Comparison of ENCODE assay signal across 8 cellular contexts in the genomic region with DNA sequence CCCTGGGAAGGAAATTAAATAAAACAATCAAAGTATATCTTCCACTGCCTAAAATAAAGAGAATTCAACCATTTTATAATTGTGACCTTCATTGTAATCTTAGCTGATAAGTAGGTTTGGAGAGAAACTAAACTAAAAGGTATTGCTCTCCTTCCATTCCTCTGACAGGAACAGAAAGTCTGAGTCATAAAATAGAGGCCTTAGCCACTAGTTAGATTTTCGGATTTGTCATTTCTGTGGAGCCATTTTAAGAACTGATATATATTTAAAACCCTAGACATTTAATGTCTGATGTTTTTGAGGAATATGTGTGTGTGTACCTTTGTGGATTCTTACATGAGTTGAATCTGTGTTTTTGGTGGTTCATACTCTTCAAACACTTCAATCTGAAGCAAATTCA. TPM values are rescaled to one million over a fixed set of nuclear protein-coding genes. Genes with fewer than 3 reads are reported as not detected.
DNase-seq lines count a peak whose midpoint lies in the region; ATAC-seq and TF ChIP-seq lines count a peak whose summit lies in the region.

No MANE protein-coding gene starts in this region.

- no TSS peak for BruUV-seq in HCT116 (replicated peaks; lab: Mats Ljungman, UMichigan)

- DNase-seq in HCT116 (ENCODE audit: low read depth, low spot score) = no peak
- peak; percentile 9 to 41 for DNase-seq in lung microvascular endothelial cell (ENCODE audit: low read depth in 2 of 2)
- DNase-seq in prostate gland (ENCODE audit: low spot score) = no peak
- DNase-seq in aorta = no peak
- no peak for DNase-seq in stimulated activated naive CD4-positive, alpha-beta T cell treated with Interleukin-2 at 50 U/mL for 16 hours (lab: John Stamatoyannopoulos, UW)
- no peak for DNase-seq in activated CD4-positive, alpha-beta T cell treated with anti-CD3 and anti-CD28 coated beads, Interleukin-2, amount 50 U/mL, for 48 hours

- H3K36me3 ChIP-seq in HCT116 (ENCODE audit: control insufficient read depth in 1 of 2, insufficient read depth in 2 of 2, low read length in 2 of 2) = no peaks in the 10 kb centered on the region
- no peaks in the 10 kb centered on the region for H3K36me3 ChIP-seq in OCI-LY3 (replicated peaks; ENCODE audit: low read depth, low read length)
- no peaks in the 10 kb centered on the region for H3K36me3 ChIP-seq in prostate gland
- no peaks in the 10 kb centered on the region for H3K36me3 ChIP-seq in aorta (ENCODE audit: control insufficient read depth in 1 of 2, insufficient read depth in 2 of 2, low read length in 1 of 2)

- no peaks in the 10 kb centered on the region for H4K20me1 ChIP-seq in HCT116 (ENCODE audit: insufficient read depth)
- no peaks in the 10 kb centered on the region for H4K20me1 ChIP-seq in OCI-LY3 (ENCODE audit: insufficient read depth, low read length)

- peak overlapping the region; percentile 94 for H2AFZ ChIP-seq in HCT116 (ENCODE audit: low read depth, low read length, poor library complexity, severe bottlenecking)
- peak overlapping the region; percentile 57 for H2AFZ ChIP-seq in OCI-LY3 (ENCODE audit: low read depth, low read length)

- H3K4me3 ChIP-seq in HCT116 (replicated peaks in 1 of 2; ENCODE audit: low read depth in 1 of 2, low read length in 2 of 2) = no peak overlapping the region
- peak overlapping the region; percentile 14; the same call in 1 of the 2 replicates for H3K4me3 ChIP-seq in OCI-LY3 (ENCODE audit: low read length)
- no peak overlapping the region for H3K4me3 ChIP-seq in prostate gland
- H3K4me3 ChIP-seq in aorta (ENCODE audit: low read length in 2 of 2) = no peak overlapping the region

- POLR2A ChIA-PET in HCT116 (lab: Charles Lee) = interaction anchor here (0.7 to 1.2 kb wide), 2 partner anchors 81 to 144 kb away, joined by 4 read pairs; a partner anchor contains a TSS

- WGBS in prostate gland = 35% methylated on average over 1 of the region's 1 CpG
- WGBS in aorta, 2 donors = 24 to 26% methylated on average over 1 of the region's 1 CpG

- CTCF ChIA-PET in HCT116 (lab: Charles Lee) = no interaction called here

- TF ChIP-seq POLR2A in HCT116 (IDR thresholded peaks at IDR 0.05; ENCODE audit: borderline replicate concordance, extremely low read depth, insufficient read depth, insufficient read length) (no peak), prostate gland (IDR thresholded peaks at IDR 0.05) (no peak)

- H3K79me2 ChIP-seq in HCT116 (ENCODE audit: insufficient read depth, low read length) (no peaks in the 10 kb centered on the region), OCI-LY3 (ENCODE audit: low read length) (no peaks in the 10 kb centered on the region)

- peak; percentile 91 for ATAC-seq in GM18519 (IDR thresholded peaks at IDR 0.05; ENCODE audit: low FRiP score, unreplicated experiment)
- ATAC-seq in HCT116 = no peak
- no peak for ATAC-seq in aorta (ENCODE audit: low FRiP score)

- H3K27me3 ChIP-seq in HCT116 (ENCODE audit: insufficient read depth, low read length) = no peaks in the 10 kb centered on the region
- no peaks in the 10 kb centered on the region for H3K27me3 ChIP-seq in OCI-LY3 (ENCODE audit: low read depth, low read length)
- H3K27me3 ChIP-seq in prostate gland (replicated peaks; ENCODE audit: insufficient read depth) = no peaks in the 10 kb centered on the region
- H3K27me3 ChIP-seq in aorta (ENCODE audit: control insufficient read depth in 1 of 2, insufficient read depth in 2 of 2, low read length in 1 of 2) = no peaks in the 10 kb centered on the region

- no peak for TF ChIP-seq RAD21 in HCT116 (IDR thresholded peaks at IDR 0.05; ENCODE audit: low read depth)

- RAD21 ChIA-PET in HCT116 (lab: Charles Lee; ENCODE audit: low non-redundant PET in 1 of 2, low total read pairs in 2 of 2, uncharacterized antibody in 2 of 2, unreplicated experiment in 2 of 2) = no interaction called here

- H3K9ac ChIP-seq in HCT116 (ENCODE audit: low read length) (no peak overlapping the region), OCI-LY3 (ENCODE audit: low read length) (peak overlapping the region; percentile 28)

- peaks cover 0 to 13% of the 10 kb centered on the region in 2 experiments; a peak in 2 of 4 replicates for H3K4me1 ChIP-seq in HCT116 (ENCODE audit: control insufficient read depth in 1 of 2, insufficient read depth in 2 of 2, low read length in 2 of 2)
- H3K4me1 ChIP-seq in OCI-LY3 (ENCODE audit: low read length) = peaks cover 29% of the 10 kb centered on the region
- no peaks in the 10 kb centered on the region for H3K4me1 ChIP-seq in prostate gland (replicated peaks)
- no peaks in the 10 kb centered on the region for H3K4me1 ChIP-seq in aorta (ENCODE audit: control insufficient read depth in 1 of 2, insufficient read depth in 2 of 2, low read length in 2 of 2)

- H3K27ac ChIP-seq in HCT116 (ENCODE audit: low read depth, low read length) (no peak overlapping the region), OCI-LY3 (ENCODE audit: low read length) (peak overlapping the region; percentile 69), prostate gland (no peak overlapping the region), aorta (ENCODE audit: low read depth in 1 of 2, low read length in 2 of 2) (no peak overlapping the region)

- intact Hi-C loops in HCT116 (cut with micrococcal nuclease) = no loop called here
- intact Hi-C loops in prostate gland (cut with DNase I) = no loop called here
- intact Hi-C loops in aorta (cut with DNase I) = no loop called here

- H3K4me2 ChIP-seq in HCT116 (ENCODE audit: low read length) = peak overlapping the region; percentile 24
- peak overlapping the region; percentile 49 for H3K4me2 ChIP-seq in OCI-LY3 (ENCODE audit: low read length)

- no peaks in the 10 kb centered on the region for H3K9me2 ChIP-seq in HCT116 (ENCODE audit: insufficient read depth)

- TF ChIP-seq CTCF in HCT116 (IDR thresholded peaks at IDR 0.05 in 2 of 3, conservative IDR thresholded peaks at IDR 0.05 in 1 of 3; ENCODE audit: borderline replicate concordance in 1 of 3, insufficient read depth in 1 of 3, low read depth in 2 of 3, low read length in 2 of 3) (no peak), OCI-LY3 (IDR thresholded peaks at IDR 0.05; ENCODE audit: low read depth, low read length) (no peak), prostate gland (IDR thresholded peaks at IDR 0.05) (no peak)

- no peaks in the 10 kb centered on the region for H3K9me3 ChIP-seq in HCT116 (ENCODE audit: control insufficient read depth in 1 of 2, insufficient read depth in 1 of 2, low read depth in 1 of 2, low read length in 2 of 2)
- no peaks in the 10 kb centered on the region for H3K9me3 ChIP-seq in OCI-LY3 (ENCODE audit: insufficient read depth, low read length)
- no peaks in the 10 kb centered on the region for H3K9me3 ChIP-seq in prostate gland
- H3K9me3 ChIP-seq in aorta (ENCODE audit: control insufficient read depth, low read length) = no peaks in the 10 kb centered on the region

TF ChIP-seq in HCT116, 20 proteins besides CTCF, POLR2A, EP300 and RAD21:
- TF ChIP-seq, protein P1, sequence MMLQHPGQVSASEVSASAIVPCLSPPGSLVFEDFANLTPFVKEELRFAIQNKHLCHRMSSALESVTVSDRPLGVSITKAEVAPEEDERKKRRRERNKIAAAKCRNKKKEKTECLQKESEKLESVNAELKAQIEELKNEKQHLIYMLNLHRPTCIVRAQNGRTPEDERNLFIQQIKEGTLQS (IDR thresholded peaks at IDR 0.05) = no peak
- TF ChIP-seq SIN3A (IDR thresholded peaks at IDR 0.05; ENCODE audit: low read depth) (no peak), JUND (IDR thresholded peaks at IDR 0.05) (peak; percentile 54), EZH2 (IDR thresholded peaks at IDR 0.05) (no peak), FOSL1 (IDR thresholded peaks at IDR 0.05; ENCODE audit: low read depth) (peak; percentile 65)

RNA-seq across cellular contexts. Expression of a gene that starts 11.8 kb away (rescaled TPM):
- total RNA-seq in HCT116 (2021; ENCODE audit: unreplicated experiment) (0.57 TPM), lung microvascular endothelial cell (0.20 and 0.22 TPM in 2 replicates), prostate gland (1 to 10 TPM; 3.0 to 5.3 TPM), aorta (1 to 10 TPM in 1 of 2 donors, under 1 TPM in 1; 0.62 to 2.9 TPM)
- polyA plus RNA-seq in HCT116 (2012) = 0.64 and 0.77 TPM in 2 replicates
- not detected for polyA plus RNA-seq in aorta

Comparison
In these comparisons a context has a peak if more than half of its experiments do, and no peak if none do; other contexts are left out.
1. DNase-seq: peak in lung microvascular endothelial cell (2 of 2); none in HCT116 (single experiment), prostate gland (single experiment), aorta (0 of 2), stimulated activated naive CD4-positive, alpha-beta T cell treated with Interleukin-2 at 50 U/mL for 16 hours (single experiment) and activated CD4-positive, alpha-beta T cell treated with anti-CD3 and anti-CD28 coated beads, Interleukin-2, amount 50 U/mL, for 48 hours (0 of 2).